Comparison of ENCODE assay signal across 8 cellular contexts in the genomic region with DNA sequence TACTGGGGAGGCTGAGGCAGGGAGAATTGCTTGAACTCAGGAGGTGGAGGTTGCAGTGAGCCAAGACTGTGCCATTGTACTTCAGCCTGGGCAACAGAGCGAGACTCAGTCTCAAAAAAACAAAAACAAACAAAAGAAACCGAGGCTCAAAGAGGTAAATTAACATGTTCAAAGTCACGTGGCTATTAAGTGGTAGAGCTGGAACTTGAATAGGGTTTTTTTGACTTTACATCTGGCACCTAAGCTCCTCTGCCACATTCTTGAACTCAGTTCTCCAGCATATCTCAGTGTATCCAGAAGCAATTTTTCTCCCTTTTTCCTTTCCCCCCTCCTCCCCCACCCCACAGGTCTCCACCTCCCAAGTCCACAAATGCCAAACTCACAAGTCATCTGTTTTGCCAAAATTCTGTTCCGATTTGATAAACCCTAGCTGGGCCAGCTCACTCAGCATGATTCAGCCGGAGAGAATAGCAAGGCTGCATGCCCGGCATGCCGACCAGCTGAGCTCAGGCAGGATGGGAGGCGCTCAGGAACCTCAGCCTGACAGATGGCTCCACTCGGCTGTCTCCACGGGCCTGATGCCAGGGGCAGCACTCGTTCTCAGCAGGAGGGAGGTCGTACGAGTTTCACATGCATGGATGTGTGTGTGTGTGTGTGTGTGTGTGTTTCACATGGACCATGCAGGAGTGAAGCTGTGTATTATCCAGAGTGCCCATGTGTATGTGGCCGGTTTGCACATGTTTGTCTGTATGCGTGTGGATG.
DNase-seq lines count a peak whose midpoint lies in the region; ATAC-seq and TF ChIP-seq lines count a peak whose summit lies in the region.

No MANE protein-coding gene starts in this region.

- no peaks in the 10 kb centered on the region for H3K36me3 ChIP-seq in rectal smooth muscle tissue (ENCODE audit: control insufficient read depth, insufficient read depth, low read length)

- H3K4me3 ChIP-seq in rectal smooth muscle tissue (ENCODE audit: low read length), result no peak overlapping the region

- peak overlapping the region; percentile 10 for H3K27ac ChIP-seq in rectal smooth muscle tissue (ENCODE audit: low read depth, low read length)

- H3K9ac ChIP-seq in rectal smooth muscle tissue (ENCODE audit: low read length), result no peak overlapping the region

- intact Hi-C loops in left ventricle myocardium superior (cut with micrococcal nuclease), result no loop called here

- DNase-seq in COLO829 (ENCODE audit: low spot score) (peak; percentile 42), NCI-H1105 treated with DMSO at 0.1 percent for 48 hours (lab: John Stamatoyannopoulos, UW) (peak; percentile 79), anterior cingulate cortex (lab: John Stamatoyannopoulos, UW) (peak in 53 of 58 donors; percentile 2 to 78 (median 38)), left ventricle myocardium superior (peak; percentile 92), GM13976 (ENCODE audit: low spot score) (no peak)

- in situ Hi-C loops in GM13976 (cut with MboI; ENCODE audit: low sequenced_read_pairs, unreplicated experiment), result loop anchor here (25.0 kb wide), 1 partner anchor 460 kb away; a partner anchor contains a TSS

- H3K27me3 ChIP-seq in rectal smooth muscle tissue (ENCODE audit: control insufficient read depth, insufficient read depth, low read length), result no peaks in the 10 kb centered on the region

- H3K4me1 ChIP-seq in rectal smooth muscle tissue (ENCODE audit: control insufficient read depth, insufficient read depth, low read length), result peaks cover 15% of the 10 kb centered on the region

- ATAC-seq in left ventricle myocardium superior (peak; percentile 98), GM19455 (IDR thresholded peaks at IDR 0.05; ENCODE audit: unreplicated experiment) (no peak), HG02759 (IDR thresholded peaks at IDR 0.05; ENCODE audit: unreplicated experiment) (no peak)

- no peak for TF ChIP-seq CTCF in GM13976 (IDR thresholded peaks at IDR 0.05; ENCODE audit: borderline replicate concordance, control extremely low read depth, extremely low read depth, insufficient read depth, missing control alignments)
